15 cellular contexts compared by ENCODE assay signal in the genomic region with DNA sequence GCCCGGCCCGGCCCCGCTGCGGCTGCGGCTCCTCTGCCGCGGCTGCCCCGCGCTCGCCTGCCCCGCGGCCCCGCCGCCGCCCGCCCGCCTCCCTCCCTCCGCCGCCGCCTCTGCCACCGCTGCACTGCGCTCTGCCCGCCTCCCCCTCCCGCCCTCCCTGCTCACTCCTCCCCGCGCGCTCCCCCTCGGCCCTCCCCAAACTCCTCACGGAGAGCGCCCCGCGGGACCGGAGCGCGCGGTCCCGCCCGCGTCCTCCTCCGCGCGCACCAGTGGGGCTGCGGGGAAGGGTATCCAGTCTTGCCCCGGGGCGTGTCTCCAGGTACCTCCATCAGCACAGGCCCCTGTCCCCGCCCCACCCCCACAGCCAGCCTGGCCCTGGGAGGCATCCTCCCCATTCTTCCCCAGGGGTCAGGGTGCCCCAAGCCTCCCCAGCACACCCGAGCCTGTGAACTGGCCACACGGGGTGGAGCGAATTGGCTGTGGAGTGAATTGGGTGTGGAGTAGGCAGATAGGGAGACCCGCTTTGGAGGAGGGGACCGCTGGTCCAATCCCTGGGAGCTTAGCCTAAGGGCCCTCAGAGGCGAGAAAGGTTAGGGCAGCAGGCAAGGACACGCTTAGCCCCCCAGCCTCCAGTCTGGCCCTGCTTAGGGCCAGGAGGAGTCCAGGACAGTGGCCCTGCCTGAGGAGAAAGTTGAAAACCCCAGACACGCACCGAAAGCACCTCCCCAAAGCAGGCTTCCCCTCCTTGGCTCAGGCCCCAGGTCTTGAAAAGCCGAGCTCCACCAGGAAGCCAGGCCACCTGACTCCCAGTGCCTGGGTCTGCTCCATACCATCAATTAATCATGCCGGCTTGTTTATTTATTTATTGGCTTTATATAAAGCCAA.
DNase-seq lines count a peak whose midpoint lies in the region; ATAC-seq and TF ChIP-seq lines count a peak whose summit lies in the region.
"Had no signal": no experiment of that assay in that cellular context is flagged by ENCODE, and none has a peak within 500 bp of the region (broad histone marks: within the 10 kb centered on the region; RNA-seq: fewer than 3 reads in every experiment).

No MANE protein-coding gene starts in this region.

- H3K4me3 ChIP-seq in mesendoderm (ENCODE audit: low read length) (no peak overlapping the region), uterus (peak overlapping the region in 1 of 2 donors; percentile 36)

- H2BK15ac ChIP-seq in mesendoderm (replicated peaks; ENCODE audit: low read depth): no peak overlapping the region

- H3K4me2 ChIP-seq in mesendoderm (ENCODE audit: low read length): peak overlapping the region; percentile 22

- H3K18ac ChIP-seq in mesendoderm (ENCODE audit: low read length): no peak overlapping the region

- H2AK5ac ChIP-seq in mesendoderm (ENCODE audit: low read length): no peak overlapping the region

- H3K4ac ChIP-seq in mesendoderm (ENCODE audit: low read depth, low read length): no peak overlapping the region

- no peak for ATAC-seq in HG02870 (IDR thresholded peaks at IDR 0.05; ENCODE audit: unreplicated experiment)

- H3K36me3 ChIP-seq in mesendoderm (ENCODE audit: control insufficient read depth, insufficient read depth, low read length) (no peaks in the 10 kb centered on the region), uterus (no peaks in the 10 kb centered on the region)
- H3K36me3 ChIP-seq: tibial artery had no signal

- no peak for TF ChIP-seq CTCF in uterus (IDR thresholded peaks at IDR 0.05)

- H3K79me2 ChIP-seq in mesendoderm (ENCODE audit: control insufficient read depth, insufficient read depth, low read length): no peaks in the 10 kb centered on the region

- no peaks in the 10 kb centered on the region for H3K9me3 ChIP-seq in uterus
- H3K9me3 ChIP-seq: psoas muscle, tibial artery had no signal

- H2BK120ac ChIP-seq in mesendoderm (ENCODE audit: low read depth, low read length): no peak overlapping the region

- H3K4me1 ChIP-seq in mesendoderm (ENCODE audit: control insufficient read depth, low read depth, low read length) (no peaks in the 10 kb centered on the region), uterus (peaks cover 0 to 11% of the 10 kb centered on the region in 2 donors)
- H3K4me1 ChIP-seq: psoas muscle had no signal

- no peak overlapping the region for H4K8ac ChIP-seq in mesendoderm (ENCODE audit: low read depth, low read length)

- peak; percentile 8 for DNase-seq in stimulated activated CD4-positive, alpha-beta T cell treated with anti-CD3 and anti-CD28 coated beads, Interleukin-15, amount 100 ng/mL, for 24 hours
- DNase-seq in stimulated activated CD4-positive, alpha-beta T cell treated with anti-CD3 and anti-CD28 coated beads, Interleukin-12 subunit alpha, Interleukin-12 subunit beta, amount 100 ng/mL, for 4 hours: no peak
- peak in 14 of 61 donors; percentile 12 to 66 (median 31) for DNase-seq in caudate nucleus (lab: John Stamatoyannopoulos, UW)
- no peak for DNase-seq in mesendoderm
- peak; percentile 28 to 40 for DNase-seq in uterus
- DNase-seq in H4 (ENCODE audit: low spot score): no peak
- DNase-seq in COLO829 (ENCODE audit: low spot score): no peak
- DNase-seq: activated B cell treated with CpG ODN at 0.5 μM for 24 hours; activated CD8-positive, alpha-beta memory T cell treated with anti-CD3 and anti-CD28 coated beads, Interleukin-2, amount 50 U/mL, for 48 hours; cerebellar nuclear complex; NCI-H1092 treated with DMSO at 0.1 percent for 48 hours; NCI-H345; psoas muscle; tibial artery had no signal

- H3K79me1 ChIP-seq in mesendoderm (ENCODE audit: low read length): no peaks in the 10 kb centered on the region

- H3K56ac ChIP-seq in mesendoderm (ENCODE audit: low read length): peak overlapping the region; percentile 40

- H3K27me3 ChIP-seq in mesendoderm (ENCODE audit: insufficient read depth, low read length, poor library complexity) (peaks cover 4% of the 10 kb centered on the region), uterus (no peaks in the 10 kb centered on the region)

- TF ChIP-seq POLR2A in uterus (IDR thresholded peaks at IDR 0.05): no peak

- no peak overlapping the region for H4K5ac ChIP-seq in mesendoderm (ENCODE audit: low read length)

- H3K9ac ChIP-seq in mesendoderm (ENCODE audit: low read length): no peak overlapping the region

- intact Hi-C loops in uterus (cut with DNase I; ENCODE audit: low total_unique reads): no loop called here

- WGBS in mesendoderm (ENCODE audit: extremely low coverage, insufficient coverage, low lambda C conversion rate): no CpG with 5 or more reads among the region's 57 CpGs

- no peak overlapping the region for H3K23ac ChIP-seq in mesendoderm (ENCODE audit: low read length)

- H3K27ac ChIP-seq in caudate nucleus (ENCODE audit: low read depth, low read length) (peak overlapping the region; percentile 44), mesendoderm (ENCODE audit: low read depth, low read length) (no peak overlapping the region), uterus (peak overlapping the region; percentile 46 to 59)
- H3K27ac ChIP-seq: psoas muscle, tibial artery had no signal

- no peak overlapping the region for H2BK5ac ChIP-seq in mesendoderm (ENCODE audit: low read length)

Comparison
In these comparisons a context has a peak if more than half of its experiments do, and no peak if none do; other contexts are left out.
1. DNase-seq: peak in stimulated activated CD4-positive, alpha-beta T cell treated with anti-CD3 and anti-CD28 coated beads, Interleukin-15, amount 100 ng/mL, for 24 hours (single experiment) and uterus (2 of 2); none in stimulated activated CD4-positive, alpha-beta T cell treated with anti-CD3 and anti-CD28 coated beads, Interleukin-12 subunit alpha, Interleukin-12 subunit beta, amount 100 ng/mL, for 4 hours (single experiment), mesendoderm (single experiment), H4 (single experiment) and COLO829 (single experiment).